21 cellular contexts compared by ENCODE assay signal in the genomic region with DNA sequence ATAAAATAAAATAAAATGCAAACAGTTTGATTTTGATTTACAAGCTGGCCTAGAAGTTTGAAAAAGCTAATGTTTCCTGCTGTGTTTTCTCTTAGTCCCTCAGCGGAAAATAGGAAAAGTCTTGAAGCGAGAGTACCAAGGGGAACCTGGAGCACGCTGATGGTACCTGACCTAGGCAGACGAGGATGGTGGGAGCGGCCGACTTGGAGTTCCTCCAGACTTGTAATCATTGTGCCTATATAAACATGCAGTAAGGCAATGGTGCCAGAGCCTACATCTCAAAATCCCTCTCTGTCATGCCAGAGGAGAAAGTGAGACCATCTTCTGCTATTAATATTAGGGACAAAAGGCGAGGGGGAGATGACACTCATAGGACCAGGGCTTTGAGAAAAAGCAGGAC.
"Had no signal": no experiment of that assay in that cellular context is flagged by ENCODE, and none has a peak within 500 bp of the region (broad histone marks: within the 10 kb centered on the region; RNA-seq: fewer than 3 reads in every experiment).

No MANE protein-coding gene starts in this region.

- FAIRE-seq: HepG2, RCC 7860 had no signal

- H3K4me3 ChIP-seq: MG63, SJSA1, SK-N-MC had no signal

- H3K36me3 ChIP-seq: MG63, SJSA1 had no signal

- DNase-seq: IMR-90, Karpas-422, KG1, MG63, NCI-H1092 treated with DMSO at 0.1 percent for 48 hours, NCI-H1436, NCI-H187, NCI-H2029, NCI-H2081 treated with DMSO at 0.1 percent for 48 hours, NCI-H2171, NCI-H226, NCI-H446 treated with DMSO at 0.1 percent for 48 hours, NCI-H510A treated with DMSO at 0.1 percent for 48 hours, NCI-H82, Right ventricle myocardium superior, RPMI8226, SIG-M5 had no signal

- H3K9me3 ChIP-seq: MG63 had no signal

- H3K4me1 ChIP-seq: SJSA1 had no signal

- ATAC-seq: HepG2 had no signal

- H3K27me3 ChIP-seq: SJSA1 had no signal

- H3K27ac ChIP-seq: SJSA1, SK-N-MC had no signal
